2 cellular contexts compared by ENCODE assay signal in genomic region chr9:128921881-128922763, GRCh38.
TF ChIP-seq lines count a peak whose summit lies in the region.

No MANE protein-coding gene starts in this region.

TF ChIP-seq in HEK293, 187 proteins besides CTCF, POLR2A, EP300 and RAD21 (continues in another document):
- TF ChIP-seq ZBTB20 (tag by site-specific recombination; IDR thresholded peaks at IDR 0.05) (peak; percentile 76), BCL11B (tag by site-specific recombination; IDR thresholded peaks at IDR 0.05; ENCODE audit: low read depth) (no peak), ZNF585B (tag by site-specific recombination; IDR thresholded peaks at IDR 0.05) (no peak), ZNF501 (tag by site-specific recombination; IDR thresholded peaks at IDR 0.05) (no peak), ZNF335 (tag by site-specific recombination; conservative IDR thresholded peaks at IDR 0.05) (peak; percentile 54; the same call in 1 of the 2 replicates), ZNF10 (tag by site-specific recombination; IDR thresholded peaks at IDR 0.05) (peak; percentile 68; the same call in 1 of the 2 replicates), ZSCAN4 (tag by site-specific recombination; IDR thresholded peaks at IDR 0.05) (no peak), KLF16 (tag by site-specific recombination; IDR thresholded peaks at IDR 0.05) (no peak), ZNF324 (tag by site-specific recombination; IDR thresholded peaks at IDR 0.05) (0 out of 2 replicates have a peak, but pooled peaks have one; percentile 33), ZFP69B (tag by site-specific recombination; IDR thresholded peaks at IDR 0.05) (peak; percentile 71), ZNF610 (tag by site-specific recombination; IDR thresholded peaks at IDR 0.05; ENCODE audit: borderline replicate concordance) (no peak), YY1 (tag by site-specific recombination; IDR thresholded peaks at IDR 0.05) (0 out of 2 replicates have a peak, but pooled peaks have one; percentile 23), ZNF518A (tag by site-specific recombination; conservative IDR thresholded peaks at IDR 0.05; ENCODE audit: low read depth) (no peak), HIC1 (tag by site-specific recombination; IDR thresholded peaks at IDR 0.05) (no peak), ZNF121 (tag by site-specific recombination; IDR thresholded peaks at IDR 0.05) (no peak), ZNF600 (tag by site-specific recombination; IDR thresholded peaks at IDR 0.05) (peak; percentile 57; the same call in 1 of the 2 replicates), ZEB2 (tag by site-specific recombination; IDR thresholded peaks at IDR 0.05) (0 out of 2 replicates have a peak, but pooled peaks have one; percentile 28), ZBTB8A (tag by site-specific recombination; IDR thresholded peaks at IDR 0.05) (peak; percentile 98), ZNF768 (tag by site-specific recombination; IDR thresholded peaks at IDR 0.05) (no peak), ZNF133 (tag by site-specific recombination; IDR thresholded peaks at IDR 0.05) (no peak), ZNF510 (tag by site-specific recombination; IDR thresholded peaks at IDR 0.05; ENCODE audit: insufficient replicate concordance) (no peak)

TF ChIP-seq in K562, 482 proteins besides CTCF, POLR2A, EP300 and RAD21 (continues in another document):
- TF ChIP-seq ATF3 (IDR thresholded peaks at IDR 0.05) (no peak), ATF3 (CRISPR knock-in tag; conservative IDR thresholded peaks at IDR 0.05) (no peak), CCAR2 (IDR thresholded peaks at IDR 0.05; ENCODE audit: low read depth, low read length) (no peak), NCOA1 (IDR thresholded peaks at IDR 0.05; ENCODE audit: low read depth) (no peak), CEBPB (tag; IDR thresholded peaks at IDR 0.05) (no peak), MAFK (IDR thresholded peaks at IDR 0.05; ENCODE audit: low read length) (no peak), ZNF780A (CRISPR knock-in tag; IDR thresholded peaks at IDR 0.05) (no peak), NR0B1 (IDR thresholded peaks at IDR 0.05; ENCODE audit: partially characterized antibody) (no peak), ZNF140 (CRISPR knock-in tag; IDR thresholded peaks at IDR 0.05) (no peak), CC2D1A (IDR thresholded peaks at IDR 0.05) (no peak), ZBTB2 (IDR thresholded peaks at IDR 0.05) (no peak), SNIP1 (IDR thresholded peaks at IDR 0.05; ENCODE audit: low read depth) (no peak), ZNF24 (IDR thresholded peaks at IDR 0.05) (no peak), VEZF1 (CRISPR knock-in tag; IDR thresholded peaks at IDR 0.05) (0 out of 2 replicates have a peak, but pooled peaks have one; percentile 15), LCOR (CRISPR knock-in tag; IDR thresholded peaks at IDR 0.05) (no peak), CEBPZ (IDR thresholded peaks at IDR 0.05; ENCODE audit: borderline replicate concordance, low read depth, low read length) (no peak), MGA (IDR thresholded peaks at IDR 0.05) (no peak), MAFG (tag; conservative IDR thresholded peaks at IDR 0.05) (no peak), CSDE1 (IDR thresholded peaks at IDR 0.05) (no peak), BCLAF1 (IDR thresholded peaks at IDR 0.05; ENCODE audit: borderline replicate concordance in 1 of 2, control insufficient read depth in 1 of 2, low read depth in 2 of 2, low read length in 1 of 2) (no peak), POLR2G (IDR thresholded peaks at IDR 0.05; ENCODE audit: low read depth, low read length) (peak; percentile 59; the same call in 1 of the 2 replicates), RBFOX2 (IDR thresholded peaks at IDR 0.05; ENCODE audit: low read depth, low read length) (peak; percentile 38)
